ENCODE assay signal across 1 cellular context in genomic region chr19:42282810-42283247, GRCh38.
TF ChIP-seq lines count a peak whose summit lies in the region.

No MANE protein-coding gene starts in this region.

TF ChIP-seq in SK-N-SH treated with all-trans-retinoic acid at 6 μM for 48 hours, 23 proteins besides CTCF, POLR2A, EP300 and RAD21 (continued from another document):
- TF ChIP-seq TSHZ2 (CRISPR knock-in tag; IDR thresholded peaks at IDR 0.05) = no peak
- no peak for TF ChIP-seq ARNTL (CRISPR knock-in tag; IDR thresholded peaks at IDR 0.05; ENCODE audit: borderline replicate concordance, low read depth)
- TF ChIP-seq OSR1 (CRISPR knock-in tag; IDR thresholded peaks at IDR 0.05) = no peak
